ENCODE assay signal across 19 cellular contexts in genomic region chr5:136984772-136985455, GRCh38.
DNase-seq lines count a peak whose midpoint lies in the region; ATAC-seq and TF ChIP-seq lines count a peak whose summit lies in the region.
"Had no signal": no experiment of that assay in that cellular context is flagged by ENCODE, and none has a peak within 500 bp of the region (broad histone marks: within the 10 kb centered on the region; RNA-seq: fewer than 3 reads in every experiment).

No MANE protein-coding gene starts in this region.

- no peak overlapping the region for H3K4me3 ChIP-seq in heart left ventricle
- no peak overlapping the region for H3K4me3 ChIP-seq in neural progenitor cell
- H3K4me3 ChIP-seq in vagina, result no peak overlapping the region
- H3K4me3 ChIP-seq: A549, GM23248 had no signal

- no peaks in the 10 kb centered on the region for H3K9me3 ChIP-seq in heart left ventricle
- no peaks in the 10 kb centered on the region for H3K9me3 ChIP-seq in neural progenitor cell (ENCODE audit: low read depth)
- no peaks in the 10 kb centered on the region for H3K9me3 ChIP-seq in vagina
- H3K9me3 ChIP-seq: A549 had no signal

- no peaks in the 10 kb centered on the region for H4K20me1 ChIP-seq in neural progenitor cell (ENCODE audit: low read depth)

- H3K27ac Mint-ChIP-seq in WTC11 (no peak overlapping the region), neural progenitor cell (no peak overlapping the region)
- H3K27ac Mint-ChIP-seq in stimulated activated memory B cell treated with anti-CD40 and anti-IgM and Interleukin-4, amounts not matched to agents 10 μg/mL and 1 μg/mL and 100 μg/mL, for 72 hours, result no peak overlapping the region
- H3K27ac Mint-ChIP-seq: CD14-positive monocyte had no signal

- H3K36me3 ChIP-seq in heart left ventricle, result no peaks in the 10 kb centered on the region
- H3K36me3 ChIP-seq in neural progenitor cell, result no peaks in the 10 kb centered on the region
- no peaks in the 10 kb centered on the region for H3K36me3 ChIP-seq in vagina

- TF ChIP-seq POLR2A in heart left ventricle (IDR thresholded peaks at IDR 0.05), result no peak
- TF ChIP-seq POLR2A in vagina (IDR thresholded peaks at IDR 0.05), result no peak

- ATAC-seq in WTC11, result peak; percentile 22; the same call in 1 of the 2 replicates
- ATAC-seq in heart left ventricle, result peak; percentile 47 to 58 (median 48)
- no peak for ATAC-seq in stimulated activated memory B cell treated with anti-CD40 and anti-IgM and Interleukin-4, amounts not matched to agents 10 μg/mL and 1 μg/mL and 100 μg/mL, for 72 hours
- no peak for ATAC-seq in GM18517 (IDR thresholded peaks at IDR 0.05; ENCODE audit: unreplicated experiment)
- ATAC-seq: A549, Panc1 had no signal

- no peaks in the 10 kb centered on the region for H3F3A ChIP-seq in neural progenitor cell (ENCODE audit: low read depth)

- H3K36me3 Mint-ChIP-seq in WTC11 (no peaks in the 10 kb centered on the region), neural progenitor cell (no peaks in the 10 kb centered on the region)
- H3K36me3 Mint-ChIP-seq in stimulated activated memory B cell treated with anti-CD40 and anti-IgM and Interleukin-4, amounts not matched to agents 10 μg/mL and 1 μg/mL and 100 μg/mL, for 72 hours, result no peaks in the 10 kb centered on the region
- H3K36me3 Mint-ChIP-seq: CD14-positive monocyte had no signal

- intact Hi-C loops in heart left ventricle (cut with DNase I) (loop anchor here in 2 of 10 donors (5.0 to 10.0 kb wide), 2 partner anchors 88 to 170 kb away; no protein-coding TSS in a partner anchor), vagina (cut with DNase I) (no loop called here)

- CTCF ChIA-PET in WTC11 (lab: Charles Lee), result no interaction called here

- H3K4me1 Mint-ChIP-seq in WTC11 (peaks cover 14% of the 10 kb centered on the region), neural progenitor cell (peaks cover 9% of the 10 kb centered on the region)
- H3K4me1 Mint-ChIP-seq in stimulated activated memory B cell treated with anti-CD40 and anti-IgM and Interleukin-4, amounts not matched to agents 10 μg/mL and 1 μg/mL and 100 μg/mL, for 72 hours, result no peaks in the 10 kb centered on the region
- H3K4me1 Mint-ChIP-seq: CD14-positive monocyte had no signal

- 59 to 74% (median 66%) methylated on average over 4 of the region's 4 CpGs for WGBS in heart left ventricle, 4 donors

- H3K9ac ChIP-seq in neural progenitor cell, result no peak overlapping the region
- H3K9ac ChIP-seq: GM23248 had no signal

- peaks cover 0 to 22% (median 15%) of the 10 kb centered on the region in 12 donors for H3K4me1 ChIP-seq in heart left ventricle
- H3K4me1 ChIP-seq in neural progenitor cell, result peaks cover 6% of the 10 kb centered on the region
- H3K4me1 ChIP-seq in vagina, result no peaks in the 10 kb centered on the region
- H3K4me1 ChIP-seq: A549 had no signal

- no peaks in the 10 kb centered on the region for H3K9me3 Mint-ChIP-seq in WTC11
- no peaks in the 10 kb centered on the region for H3K9me3 Mint-ChIP-seq in neural progenitor cell
- no peaks in the 10 kb centered on the region for H3K9me3 Mint-ChIP-seq in stimulated activated memory B cell treated with anti-CD40 and anti-IgM and Interleukin-4, amounts not matched to agents 10 μg/mL and 1 μg/mL and 100 μg/mL, for 72 hours

- TF ChIP-seq CTCF in WTC11 (IDR thresholded peaks at IDR 0.05), result no peak
- no peak for TF ChIP-seq CTCF in heart left ventricle (IDR thresholded peaks at IDR 0.05)
- TF ChIP-seq CTCF in neural progenitor cell (IDR thresholded peaks at IDR 0.05), result no peak
- no peak for TF ChIP-seq CTCF in vagina (IDR thresholded peaks at IDR 0.05)

- DNase-seq in Ammon's horn (ENCODE audit: low spot score), result peak; percentile 53
- DNase-seq in WTC11 (ENCODE audit: low spot score), result no peak
- no peak for DNase-seq in heart left ventricle
- DNase-seq in neural progenitor cell (ENCODE audit: low spot score), result peak; percentile 11
- no peak for DNase-seq in vagina (ENCODE audit: extremely low spot score in 2 of 2)
- no peak for DNase-seq in NCI-H1694 treated with DMSO at 0.1 percent for 48 hours (lab: John Stamatoyannopoulos, UW)
- DNase-seq: COR-L47, GM23248, KBM-7, NCI-H1048, NCI-H146, NCI-H2107, NCI-H748 treated with DMSO at 0.1 percent for 48 hours, SHP77 had no signal

- H3K27ac ChIP-seq in heart left ventricle, result peak overlapping the region in 5 of 12 donors; percentile 29 to 71 (median 41)
- H3K27ac ChIP-seq in neural progenitor cell, result no peak overlapping the region
- H3K27ac ChIP-seq in vagina, result no peak overlapping the region
- H3K27ac ChIP-seq: A549, GM23248 had no signal

- H3K27me3 Mint-ChIP-seq in WTC11 (ENCODE audit: low read depth) (no peaks in the 10 kb centered on the region), neural progenitor cell (ENCODE audit: insufficient read depth, low read depth) (peaks cover 2% of the 10 kb centered on the region)
- H3K27me3 Mint-ChIP-seq in stimulated activated memory B cell treated with anti-CD40 and anti-IgM and Interleukin-4, amounts not matched to agents 10 μg/mL and 1 μg/mL and 100 μg/mL, for 72 hours, result no peaks in the 10 kb centered on the region

- H3K4me3 Mint-ChIP-seq in WTC11 (no peak overlapping the region), neural progenitor cell (no peak overlapping the region)
- no peak overlapping the region for H3K4me3 Mint-ChIP-seq in stimulated activated memory B cell treated with anti-CD40 and anti-IgM and Interleukin-4, amounts not matched to agents 10 μg/mL and 1 μg/mL and 100 μg/mL, for 72 hours
- H3K4me3 Mint-ChIP-seq: CD14-positive monocyte had no signal

- H3K27me3 ChIP-seq in heart left ventricle (no peaks in the 10 kb centered on the region), neural progenitor cell (no peaks in the 10 kb centered on the region), vagina (no peaks in the 10 kb centered on the region)

- peak overlapping the region; percentile 23 for H3K4me2 ChIP-seq in neural progenitor cell
- H3K4me2 ChIP-seq: A549 had no signal

- POLR2A ChIA-PET in WTC11 (lab: Charles Lee), result interaction anchor here (0.5 kb wide), 1 partner anchor 570 kb away, joined by 3 read pairs; no protein-coding TSS in a partner anchor

- H3K79me2 ChIP-seq in neural progenitor cell (ENCODE audit: low read depth), result no peaks in the 10 kb centered on the region

- H2AFZ ChIP-seq in neural progenitor cell (replicated peaks), result peak overlapping the region; percentile 75
- H2AFZ ChIP-seq: GM23248 had no signal

TF ChIP-seq in WTC11, 78 proteins besides CTCF, POLR2A, EP300 and RAD21 (continues in another document):
- no peak for TF ChIP-seq NFE2L1 (CRISPR knock-in tag; IDR thresholded peaks at IDR 0.05)
- TF ChIP-seq FOXP1 (CRISPR knock-in tag; IDR thresholded peaks at IDR 0.05; ENCODE audit: borderline replicate concordance), result no peak
- TF ChIP-seq GTF2I (CRISPR knock-in tag; conservative IDR thresholded peaks at IDR 0.05), result no peak
- TF ChIP-seq IRF2 (CRISPR knock-in tag; IDR thresholded peaks at IDR 0.05; ENCODE audit: borderline replicate concordance, low read depth), result no peak
- no peak for TF ChIP-seq JAZF1 (CRISPR knock-in tag; IDR thresholded peaks at IDR 0.05)
- no peak for TF ChIP-seq AR (CRISPR knock-in tag; IDR thresholded peaks at IDR 0.05)
- TF ChIP-seq ZNF281 (CRISPR knock-in tag; IDR thresholded peaks at IDR 0.05), result no peak
- TF ChIP-seq, protein P1, sequence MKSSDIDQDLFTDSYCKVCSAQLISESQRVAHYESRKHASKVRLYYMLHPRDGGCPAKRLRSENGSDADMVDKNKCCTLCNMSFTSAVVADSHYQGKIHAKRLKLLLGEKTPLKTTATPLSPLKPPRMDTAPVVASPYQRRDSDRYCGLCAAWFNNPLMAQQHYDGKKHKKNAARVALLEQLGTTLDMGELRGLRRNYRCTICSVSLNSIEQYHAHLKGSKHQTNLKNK (CRISPR knock-in tag; IDR thresholded peaks at IDR 0.05), result no peak
- TF ChIP-seq ZNF219 (CRISPR knock-in tag; IDR thresholded peaks at IDR 0.05; ENCODE audit: borderline replicate concordance), result no peak

Comparison
In these comparisons a context has a peak if more than half of its experiments do, and no peak if none do; other contexts are left out.
1. DNase-seq: peak in Ammon's horn (single experiment) and neural progenitor cell (single experiment); none in WTC11 (single experiment), heart left ventricle (0 of 5), vagina (0 of 2) and NCI-H1694 treated with DMSO at 0.1 percent for 48 hours (single experiment).
2. ATAC-seq: peak in WTC11 (single experiment) and heart left ventricle (4 of 4); none in stimulated activated memory B cell treated with anti-CD40 and anti-IgM and Interleukin-4, amounts not matched to agents 10 μg/mL and 1 μg/mL and 100 μg/mL, for 72 hours (single experiment) and GM18517 (single experiment).